Comparison of ENCODE assay signal across 12 cellular contexts in genomic region chr15:68354923-68355322, GRCh38.
DNase-seq lines count a peak whose midpoint lies in the region; ATAC-seq and TF ChIP-seq lines count a peak whose summit lies in the region.
"Had no signal": no experiment of that assay in that cellular context is flagged by ENCODE, and none has a peak within 500 bp of the region (broad histone marks: within the 10 kb centered on the region; RNA-seq: fewer than 3 reads in every experiment).

No MANE protein-coding gene starts in this region.

- DNase-seq in activated T-cell treated with anti-CD3 and anti-CD28 coated beads, Interleukin-2, amount 50 U/mL, for 72 hours: peak in 1 of 2 donors; percentile 12
- no peak for DNase-seq in activated T-cell treated with anti-CD3 and anti-CD28 coated beads, Interleukin-2, amount 50 U/mL, for 4 hours
- DNase-seq in RPMI7951 (ENCODE audit: low read depth) (peak; percentile 99), epithelial cell of prostate (ENCODE audit: low read depth, low spot score) (peak; percentile 44), KG1 (lab: John Stamatoyannopoulos, UW) (no peak), cerebellar cortex (ENCODE audit: low spot score) (no peak), upper lobe of right lung (no peak)
- DNase-seq in stimulated activated naive CD8-positive, alpha-beta T cell treated with anti-CD3 and anti-CD28 coated beads, Interleukin-15, amount 100 ng/mL, for 72 hours: peak in 1 of 2 donors; percentile 16
- DNase-seq: NCI-H526 had no signal

- H3K4me1 Mint-ChIP-seq in activated T-cell treated with anti-CD3 and anti-CD28 coated beads, Interleukin-2, amount 50 U/mL, for 72 hours (ENCODE audit: low read depth): peaks cover 22% of the 10 kb centered on the region
- peaks cover 8% of the 10 kb centered on the region for H3K4me1 Mint-ChIP-seq in activated T-cell treated with anti-CD3 and anti-CD28 coated beads, Interleukin-2, amount 50 U/mL, for 4 hours (ENCODE audit: low read depth)
- H3K4me1 Mint-ChIP-seq in stimulated activated naive CD8-positive, alpha-beta T cell treated with anti-CD3 and anti-CD28 coated beads, Interleukin-15, amount 100 ng/mL, for 72 hours: peaks cover 40% of the 10 kb centered on the region

- H3K36me3 Mint-ChIP-seq in activated T-cell treated with anti-CD3 and anti-CD28 coated beads, Interleukin-2, amount 50 U/mL, for 72 hours (ENCODE audit: insufficient read depth in 2 of 2): peaks cover 0 to 12% of the 10 kb centered on the region in 2 donors
- no peaks in the 10 kb centered on the region for H3K36me3 Mint-ChIP-seq in activated T-cell treated with anti-CD3 and anti-CD28 coated beads, Interleukin-2, amount 50 U/mL, for 4 hours (ENCODE audit: insufficient read depth)

- H3K4me1 ChIP-seq in upper lobe of right lung: peaks cover 9% of the 10 kb centered on the region

- H3K4me3 Mint-ChIP-seq in activated T-cell treated with anti-CD3 and anti-CD28 coated beads, Interleukin-2, amount 50 U/mL, for 72 hours: no peak overlapping the region
- H3K4me3 Mint-ChIP-seq in activated T-cell treated with anti-CD3 and anti-CD28 coated beads, Interleukin-2, amount 50 U/mL, for 4 hours: no peak overlapping the region
- H3K4me3 Mint-ChIP-seq in stimulated activated naive CD8-positive, alpha-beta T cell treated with anti-CD3 and anti-CD28 coated beads, Interleukin-15, amount 100 ng/mL, for 72 hours: no peak overlapping the region
- H3K4me3 Mint-ChIP-seq: B cell had no signal

- no peak overlapping the region for H3K27ac Mint-ChIP-seq in activated T-cell treated with anti-CD3 and anti-CD28 coated beads, Interleukin-2, amount 50 U/mL, for 72 hours
- no peak overlapping the region for H3K27ac Mint-ChIP-seq in stimulated activated naive CD8-positive, alpha-beta T cell treated with anti-CD3 and anti-CD28 coated beads, Interleukin-15, amount 100 ng/mL, for 72 hours
- H3K27ac Mint-ChIP-seq: B cell had no signal

- no peak for TF ChIP-seq CTCF in upper lobe of right lung (IDR thresholded peaks at IDR 0.05)

- no peaks in the 10 kb centered on the region for H3K27me3 ChIP-seq in upper lobe of right lung
- H3K27me3 ChIP-seq: cardiac muscle cell had no signal

- no peaks in the 10 kb centered on the region for H3K27me3 Mint-ChIP-seq in activated T-cell treated with anti-CD3 and anti-CD28 coated beads, Interleukin-2, amount 50 U/mL, for 72 hours (ENCODE audit: low read depth)
- no peaks in the 10 kb centered on the region for H3K27me3 Mint-ChIP-seq in activated T-cell treated with anti-CD3 and anti-CD28 coated beads, Interleukin-2, amount 50 U/mL, for 4 hours (ENCODE audit: low read depth)
- H3K27me3 Mint-ChIP-seq in stimulated activated naive CD8-positive, alpha-beta T cell treated with anti-CD3 and anti-CD28 coated beads, Interleukin-15, amount 100 ng/mL, for 72 hours: no peaks in the 10 kb centered on the region
- H3K27me3 Mint-ChIP-seq: B cell had no signal

- H3K36me3 ChIP-seq in upper lobe of right lung: no peaks in the 10 kb centered on the region
- H3K36me3 ChIP-seq: cardiac muscle cell had no signal

- peak; percentile 54 to 57 for ATAC-seq in activated T-cell treated with anti-CD3 and anti-CD28 coated beads, Interleukin-2, amount 50 U/mL, for 72 hours (replicated peaks in 1 of 2)
- ATAC-seq in activated T-cell treated with anti-CD3 and anti-CD28 coated beads, Interleukin-2, amount 50 U/mL, for 4 hours: no peak
- peak; percentile 73 for ATAC-seq in stimulated activated naive CD8-positive, alpha-beta T cell treated with anti-CD3 and anti-CD28 coated beads, Interleukin-15, amount 100 ng/mL, for 72 hours
- no peak for ATAC-seq in upper lobe of right lung

- peaks cover 0 to 4% of the 10 kb centered on the region in 2 donors for H3K9me3 Mint-ChIP-seq in activated T-cell treated with anti-CD3 and anti-CD28 coated beads, Interleukin-2, amount 50 U/mL, for 72 hours
- H3K9me3 Mint-ChIP-seq in activated T-cell treated with anti-CD3 and anti-CD28 coated beads, Interleukin-2, amount 50 U/mL, for 4 hours: no peaks in the 10 kb centered on the region
- H3K9me3 Mint-ChIP-seq in stimulated activated naive CD8-positive, alpha-beta T cell treated with anti-CD3 and anti-CD28 coated beads, Interleukin-15, amount 100 ng/mL, for 72 hours: peaks cover 10 to 12% of the 10 kb centered on the region in 2 donors

- no peak overlapping the region for H3K27ac ChIP-seq in epithelial cell of prostate
- no peak overlapping the region for H3K27ac ChIP-seq in upper lobe of right lung
- H3K27ac ChIP-seq: cardiac muscle cell, VCaP had no signal

- H3K9me3 ChIP-seq in upper lobe of right lung: no peaks in the 10 kb centered on the region

- intact Hi-C loops in upper lobe of right lung (cut with DNase I): no loop called here

- H3K4me3 ChIP-seq in upper lobe of right lung: no peak overlapping the region
- H3K4me3 ChIP-seq: cardiac muscle cell had no signal

Comparison
In these comparisons a context has a peak if more than half of its experiments do, and no peak if none do; other contexts are left out.
1. ATAC-seq: peak in activated T-cell treated with anti-CD3 and anti-CD28 coated beads, Interleukin-2, amount 50 U/mL, for 72 hours (2 of 2) and stimulated activated naive CD8-positive, alpha-beta T cell treated with anti-CD3 and anti-CD28 coated beads, Interleukin-15, amount 100 ng/mL, for 72 hours (single experiment); none in activated T-cell treated with anti-CD3 and anti-CD28 coated beads, Interleukin-2, amount 50 U/mL, for 4 hours (0 of 2) and upper lobe of right lung (single experiment).
2. DNase-seq: peak in RPMI7951 (single experiment) and epithelial cell of prostate (single experiment); none in activated T-cell treated with anti-CD3 and anti-CD28 coated beads, Interleukin-2, amount 50 U/mL, for 4 hours (single experiment), KG1 (single experiment), cerebellar cortex (single experiment) and upper lobe of right lung (single experiment).